19 cellular contexts compared by ENCODE assay signal in the genomic region with DNA sequence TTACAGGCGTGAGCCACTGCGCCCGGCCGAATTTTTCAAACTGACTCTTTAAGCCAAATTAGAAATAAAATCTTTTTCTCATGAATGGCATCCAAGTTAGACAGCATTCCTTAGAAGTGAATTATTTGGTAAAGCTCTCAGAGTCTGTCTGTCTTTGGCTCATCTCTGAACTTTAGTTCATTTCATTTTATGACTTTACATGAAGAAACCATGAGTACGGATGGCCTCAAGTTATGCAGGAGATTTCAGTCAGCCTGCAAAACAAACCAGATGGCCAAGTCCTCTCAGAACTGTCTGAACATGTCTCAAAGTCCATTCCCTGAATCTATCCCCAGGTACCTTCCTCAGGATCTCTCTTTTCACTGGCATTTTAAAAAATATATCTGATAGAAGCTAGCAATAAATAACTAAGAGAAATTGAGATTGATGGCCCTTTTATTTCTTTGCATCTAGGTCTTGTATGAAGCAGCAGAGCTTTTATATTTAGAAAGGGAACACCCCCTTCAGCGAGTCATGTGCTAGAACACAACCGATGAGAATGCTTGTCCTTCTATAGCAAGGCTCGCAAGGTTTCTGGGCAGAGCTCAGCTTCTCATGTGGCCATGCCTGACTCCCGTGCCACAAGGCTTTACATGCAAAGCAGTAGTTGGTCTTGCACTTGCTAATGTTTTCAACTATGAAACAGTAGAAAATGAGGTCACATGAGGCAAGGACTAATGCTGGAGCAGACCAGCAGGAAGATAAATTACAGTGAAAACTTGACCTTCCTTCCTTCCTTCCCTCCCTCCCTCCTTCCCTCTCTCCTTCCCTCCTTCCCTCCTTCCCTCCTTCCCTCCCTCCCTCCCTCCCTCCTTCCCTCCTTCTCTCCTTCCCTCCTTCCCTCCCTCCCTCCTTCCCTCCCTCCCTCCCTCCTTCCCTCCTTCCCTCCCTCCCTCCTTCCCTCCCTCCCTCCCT.
A peak's percentile ranks its signal among the peaks of the same experiment; 100 is the strongest.
DNase-seq lines count a peak whose midpoint lies in the region; ATAC-seq, FAIRE-seq and TF ChIP-seq lines count a peak whose summit lies in the region.
"Had no signal": no experiment of that assay in that cellular context is flagged by ENCODE, and none has a peak within 500 bp of the region (broad histone marks: within the 10 kb centered on the region; RNA-seq: fewer than 3 reads in every experiment).

No MANE protein-coding gene starts in this region.

- peak; percentile 41 for ATAC-seq in SK-N-SH treated with all-trans-retinoic acid at 6 μM for 48 hours
- ATAC-seq in left ventricle myocardium superior: peak; percentile 33
- ATAC-seq: activated CD8-positive, alpha-beta memory T cell treated with anti-CD3 and anti-CD28 coated beads, Interleukin-2, amount 10 ng/mL, durations not matched to agents 7 days and 5 days; effector memory CD8-positive, alpha-beta T cell; mucosa of descending colon; sciatic nerve had no signal

- H3K9me3 ChIP-seq in GM23248 (ENCODE audit: low read depth): no peaks in the 10 kb centered on the region
- no peaks in the 10 kb centered on the region for H3K9me3 ChIP-seq in smooth muscle cell (replicated peaks; ENCODE audit: low read depth)
- H3K9me3 ChIP-seq: BLaER1, mucosa of descending colon had no signal

- DNase-seq in GM23248 (peak; percentile 72), left ventricle myocardium superior (no peak), smooth muscle cell (lab: John Stamatoyannopoulos, UW; ENCODE audit: unreplicated experiment) (no peak), GOT3 (lab: John Stamatoyannopoulos, UW) (no peak), HTR-8/SVneo (ENCODE audit: insufficient read length, low spot score) (no peak)
- no peak for DNase-seq in activated naive CD4-positive, alpha-beta T cell treated with anti-CD3 and anti-CD28 coated beads, Interleukin-2, amount 50 U/mL, for 16 hours
- DNase-seq: activated CD4-positive, alpha-beta T cell treated with anti-CD3 and anti-CD28 coated beads for 1 hour; activated CD8-positive, alpha-beta memory T cell treated with anti-CD3 and anti-CD28 coated beads, Interleukin-2, amount 10 ng/mL, durations not matched to agents 7 days and 5 days; amniotic stem cell; effector memory CD8-positive, alpha-beta T cell; mucosa of descending colon; NCI-H1417 treated with DMSO at 0.1 percent for 48 hours; NCI-H774; OCI-M1; stimulated activated CD4-positive, alpha-beta T cell treated with anti-CD3 and anti-CD28 coated beads, Interleukin-4, amount 100 ng/mL, for 1 hour; T-helper 9 cell had no signal

- intact Hi-C loops in left ventricle myocardium superior (cut with micrococcal nuclease): no loop called here

- WGBS in GM23248 (ENCODE audit: low coverage in 1 of 2, low lambda C conversion rate in 2 of 2, missing lambda C conversion rate in 2 of 2), 2 experiments: 23 to 34% methylated on average over 9 of the region's 9 CpGs
- WGBS in smooth muscle cell (ENCODE audit: low lambda C conversion rate): 51% methylated on average over 9 of the region's 9 CpGs

- peaks cover 28% of the 10 kb centered on the region for H3F3A ChIP-seq in GM23248 (ENCODE audit: insufficient read depth)
- peaks cover 22% of the 10 kb centered on the region for H3F3A ChIP-seq in smooth muscle cell (ENCODE audit: low read depth)

- H2AFZ ChIP-seq in GM23248: peak overlapping the region; percentile 70
- H2AFZ ChIP-seq in smooth muscle cell (ENCODE audit: low read depth): peak overlapping the region; percentile 55

- no peaks in the 10 kb centered on the region for H3K79me2 ChIP-seq in GM23248 (ENCODE audit: insufficient read depth)
- no peaks in the 10 kb centered on the region for H3K79me2 ChIP-seq in smooth muscle cell (ENCODE audit: low read depth)

- H3K4me1 ChIP-seq in GM23248 (ENCODE audit: insufficient read depth) (peaks cover 28% of the 10 kb centered on the region), smooth muscle cell (ENCODE audit: low read depth) (peaks cover 16% of the 10 kb centered on the region)
- H3K4me1 ChIP-seq: BLaER1 had no signal

- no peaks in the 10 kb centered on the region for H4K20me1 ChIP-seq in GM23248 (ENCODE audit: insufficient read depth)
- no peaks in the 10 kb centered on the region for H4K20me1 ChIP-seq in smooth muscle cell (ENCODE audit: low read depth)
- H4K20me1 ChIP-seq: BLaER1 had no signal

- no peaks in the 10 kb centered on the region for H3K36me3 ChIP-seq in GM23248 (ENCODE audit: low read depth)
- no peaks in the 10 kb centered on the region for H3K36me3 ChIP-seq in smooth muscle cell (ENCODE audit: low read depth)
- H3K36me3 ChIP-seq: BLaER1 had no signal

- peak overlapping the region; percentile 27; the same call in 1 of the 2 replicates for H3K9ac ChIP-seq in GM23248
- no peak overlapping the region for H3K9ac ChIP-seq in smooth muscle cell (ENCODE audit: low read depth)
- H3K9ac ChIP-seq: BLaER1 had no signal

- 0 out of 2 replicates have a peak overlapping the region, but pooled peaks have one; percentile 4 for H3K4me3 ChIP-seq in GM23248
- no peak overlapping the region for H3K4me3 ChIP-seq in smooth muscle cell
- H3K4me3 ChIP-seq: BLaER1, mucosa of descending colon had no signal

- no peaks in the 10 kb centered on the region; the same call in 1 of the 2 replicates for H3K9me2 ChIP-seq in GM23248 (ENCODE audit: insufficient read depth)

- peak overlapping the region; percentile 48 for H3K4me2 ChIP-seq in GM23248 (ENCODE audit: unreplicated experiment)
- peak overlapping the region; percentile 48 for H3K4me2 ChIP-seq in smooth muscle cell
- H3K4me2 ChIP-seq: BLaER1 had no signal

- no peak for FAIRE-seq in HTR-8/SVneo (lab: Jason Lieb, UNC)

- H3K27ac ChIP-seq in GM23248: peak overlapping the region; percentile 78
- peak overlapping the region; percentile 69 for H3K27ac ChIP-seq in smooth muscle cell (ENCODE audit: low read depth)
- H3K27ac ChIP-seq: BLaER1 had no signal

- H3K27me3 ChIP-seq in GM23248 (replicated peaks; ENCODE audit: insufficient read depth) (no peaks in the 10 kb centered on the region), smooth muscle cell (ENCODE audit: low read depth) (no peaks in the 10 kb centered on the region)
- H3K27me3 ChIP-seq: BLaER1 had no signal

- in situ Hi-C loops in GM23248 (cut with MboI): no loop called here

- no peak for TF ChIP-seq CTCF in smooth muscle cell (IDR thresholded peaks at IDR 0.05; ENCODE audit: borderline replicate concordance, insufficient read depth, poor library complexity, severe bottlenecking)

TF ChIP-seq in SK-N-SH treated with all-trans-retinoic acid at 6 μM for 48 hours, 23 proteins besides CTCF, POLR2A, EP300 and RAD21:
- peak; percentile 63 for TF ChIP-seq ISL1 (CRISPR knock-in tag; IDR thresholded peaks at IDR 0.05)
- no peak for TF ChIP-seq ZNF565 (CRISPR knock-in tag; conservative IDR thresholded peaks at IDR 0.05; ENCODE audit: low read depth)
- no peak for TF ChIP-seq GLIS3 (CRISPR knock-in tag; IDR thresholded peaks at IDR 0.05)
- TF ChIP-seq CSDC2 (CRISPR knock-in tag; IDR thresholded peaks at IDR 0.05): no peak; the same call in 1 of the 2 replicates
- TF ChIP-seq ZFP3 (CRISPR knock-in tag; IDR thresholded peaks at IDR 0.05): no peak
- TF ChIP-seq ZNF70 (CRISPR knock-in tag; IDR thresholded peaks at IDR 0.05): peak; percentile 68
